1 cellular context compared by ENCODE assay signal in the genomic region with DNA sequence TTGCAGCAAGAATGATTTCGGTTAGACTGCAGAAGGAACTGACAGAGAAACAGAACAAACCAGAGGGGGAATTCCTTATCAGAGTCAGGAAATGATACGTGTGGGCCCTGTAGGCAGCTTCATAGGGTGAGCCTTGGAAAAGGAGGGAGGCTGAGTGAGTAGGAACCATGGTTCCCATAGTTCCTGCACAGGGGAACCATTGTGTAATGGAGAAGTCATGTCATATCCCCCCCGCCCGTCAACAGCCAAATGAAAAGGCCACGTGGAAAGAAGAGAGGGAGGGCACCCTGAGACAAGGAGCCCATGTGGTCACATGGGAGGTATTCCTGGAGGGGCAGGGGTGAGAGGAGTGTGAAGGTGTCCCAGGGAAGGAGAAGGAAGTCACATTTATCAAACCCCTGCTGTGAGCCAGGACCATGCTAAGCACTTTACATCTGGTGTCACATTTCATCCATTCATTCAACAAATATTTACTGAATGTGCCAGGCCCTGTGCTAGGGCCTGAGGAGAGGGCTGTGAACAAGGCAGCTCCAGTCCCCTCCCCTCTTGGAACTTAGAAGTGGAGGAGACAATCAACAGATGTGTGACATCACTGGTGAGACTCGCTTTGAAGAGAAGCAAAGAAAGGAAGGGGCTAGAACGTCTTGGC.
TF ChIP-seq lines count a peak whose summit lies in the region.

No MANE protein-coding gene starts in this region.

TF ChIP-seq in HEK293, 187 proteins besides CTCF, POLR2A, EP300 and RAD21 (continued from another document):
- TF ChIP-seq, protein P1, sequence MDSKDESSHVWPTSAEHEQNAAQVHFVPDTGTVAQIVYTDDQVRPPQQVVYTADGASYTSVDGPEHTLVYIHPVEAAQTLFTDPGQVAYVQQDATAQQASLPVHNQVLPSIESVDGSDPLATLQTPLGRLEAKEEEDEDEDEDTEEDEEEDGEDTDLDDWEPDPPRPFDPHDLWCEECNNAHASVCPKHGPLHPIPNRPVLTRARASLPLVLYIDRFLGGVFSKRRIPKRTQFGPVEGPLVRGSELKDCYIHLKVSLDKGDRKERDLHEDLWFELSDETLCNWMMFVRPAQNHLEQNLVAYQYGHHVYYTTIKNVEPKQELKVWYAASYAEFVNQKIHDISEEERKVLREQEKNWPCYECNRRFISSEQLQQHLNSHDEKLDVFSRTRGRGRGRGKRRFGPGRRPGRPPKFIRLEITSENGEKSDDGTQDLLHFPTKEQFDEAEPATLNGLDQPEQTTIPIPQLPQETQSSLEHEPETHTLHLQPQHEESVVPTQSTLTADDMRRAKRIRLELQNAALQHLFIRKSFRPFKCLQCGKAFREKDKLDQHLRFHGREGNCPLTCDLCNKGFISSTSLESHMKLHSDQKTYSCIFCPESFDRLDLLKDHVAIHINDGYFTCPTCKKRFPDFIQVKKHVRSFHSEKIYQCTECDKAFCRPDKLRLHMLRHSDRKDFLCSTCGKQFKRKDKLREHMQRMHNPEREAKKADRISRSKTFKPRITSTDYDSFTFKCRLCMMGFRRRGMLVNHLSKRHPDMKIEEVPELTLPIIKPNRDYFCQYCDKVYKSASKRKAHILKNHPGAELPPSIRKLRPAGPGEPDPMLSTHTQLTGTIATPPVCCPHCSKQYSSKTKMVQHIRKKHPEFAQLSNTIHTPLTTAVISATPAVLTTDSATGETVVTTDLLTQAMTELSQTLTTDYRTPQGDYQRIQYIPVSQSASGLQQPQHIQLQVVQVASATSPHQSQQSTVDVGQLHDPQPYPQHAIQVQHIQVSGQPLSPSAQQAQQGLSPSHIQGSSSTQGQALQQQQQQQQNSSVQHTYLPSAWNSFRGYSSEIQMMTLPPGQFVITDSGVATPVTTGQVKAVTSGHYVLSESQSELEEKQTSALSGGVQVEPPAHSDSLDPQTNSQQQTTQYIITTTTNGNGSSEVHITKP (tag by site-specific recombination; IDR thresholded peaks at IDR 0.05) = peak; percentile 99
- TF ChIP-seq, protein P2, sequence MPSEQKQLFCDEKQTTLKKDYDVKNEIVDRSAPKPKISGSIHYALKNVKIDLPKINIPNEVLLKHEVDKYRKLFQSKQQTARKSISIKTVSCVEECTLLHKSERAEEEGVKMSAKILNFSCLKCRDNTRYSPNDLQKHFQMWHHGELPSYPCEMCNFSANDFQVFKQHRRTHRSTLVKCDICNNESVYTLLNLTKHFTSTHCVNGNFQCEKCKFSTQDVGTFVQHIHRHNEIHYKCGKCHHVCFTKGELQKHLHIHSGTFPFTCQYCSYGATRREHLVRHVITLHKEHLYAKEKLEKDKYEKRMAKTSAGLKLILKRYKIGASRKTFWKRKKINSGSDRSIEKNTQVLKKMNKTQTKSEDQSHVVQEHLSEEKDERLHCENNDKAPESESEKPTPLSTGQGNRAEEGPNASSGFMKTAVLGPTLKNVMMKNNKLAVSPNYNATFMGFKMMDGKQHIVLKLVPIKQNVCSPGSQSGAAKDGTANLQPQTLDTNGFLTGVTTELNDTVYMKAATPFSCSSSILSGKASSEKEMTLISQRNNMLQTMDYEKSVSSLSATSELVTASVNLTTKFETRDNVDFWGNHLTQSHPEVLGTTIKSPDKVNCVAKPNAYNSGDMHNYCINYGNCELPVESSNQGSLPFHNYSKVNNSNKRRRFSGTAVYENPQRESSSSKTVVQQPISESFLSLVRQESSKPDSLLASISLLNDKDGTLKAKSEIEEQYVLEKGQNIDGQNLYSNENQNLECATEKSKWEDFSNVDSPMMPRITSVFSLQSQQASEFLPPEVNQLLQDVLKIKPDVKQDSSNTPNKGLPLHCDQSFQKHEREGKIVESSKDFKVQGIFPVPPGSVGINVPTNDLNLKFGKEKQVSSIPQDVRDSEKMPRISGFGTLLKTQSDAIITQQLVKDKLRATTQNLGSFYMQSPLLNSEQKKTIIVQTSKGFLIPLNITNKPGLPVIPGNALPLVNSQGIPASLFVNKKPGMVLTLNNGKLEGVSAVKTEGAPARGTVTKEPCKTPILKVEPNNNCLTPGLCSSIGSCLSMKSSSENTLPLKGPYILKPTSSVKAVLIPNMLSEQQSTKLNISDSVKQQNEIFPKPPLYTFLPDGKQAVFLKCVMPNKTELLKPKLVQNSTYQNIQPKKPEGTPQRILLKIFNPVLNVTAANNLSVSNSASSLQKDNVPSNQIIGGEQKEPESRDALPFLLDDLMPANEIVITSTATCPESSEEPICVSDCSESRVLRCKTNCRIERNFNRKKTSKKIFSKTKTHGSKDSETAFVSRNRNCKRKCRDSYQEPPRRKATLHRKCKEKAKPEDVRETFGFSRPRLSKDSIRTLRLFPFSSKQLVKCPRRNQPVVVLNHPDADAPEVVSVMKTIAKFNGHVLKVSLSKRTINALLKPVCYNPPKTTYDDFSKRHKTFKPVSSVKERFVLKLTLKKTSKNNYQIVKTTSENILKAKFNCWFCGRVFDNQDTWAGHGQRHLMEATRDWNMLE (tag by site-specific recombination; conservative IDR thresholded peaks at IDR 0.05; ENCODE audit: low read depth) = 0 out of 2 replicates have a peak, but pooled peaks have one; percentile 19
- TF ChIP-seq PRDM1 (tag by site-specific recombination; IDR thresholded peaks at IDR 0.05) (no peak), ZNF654 (tag by site-specific recombination; IDR thresholded peaks at IDR 0.05; ENCODE audit: low read depth) (no peak), GLIS1 (tag by site-specific recombination; IDR thresholded peaks at IDR 0.05) (peak; percentile 87), RBAK (tag by site-specific recombination; IDR thresholded peaks at IDR 0.05) (no peak), ZNF629 (tag by site-specific recombination; IDR thresholded peaks at IDR 0.05) (peak; percentile 87), ZNF324 (tag by site-specific recombination; IDR thresholded peaks at IDR 0.05) (0 out of 2 replicates have a peak, but pooled peaks have one; percentile 22), ZNF473 (tag by site-specific recombination; IDR thresholded peaks at IDR 0.05) (no peak), ZFP69B (tag by site-specific recombination; IDR thresholded peaks at IDR 0.05) (peak; percentile 51; the same call in 1 of the 2 replicates), ZNF311 (tag by site-specific recombination; IDR thresholded peaks at IDR 0.05; ENCODE audit: borderline replicate concordance) (no peak), ZNF335 (tag by site-specific recombination; conservative IDR thresholded peaks at IDR 0.05) (peak; percentile 66), SCRT2 (tag by site-specific recombination; IDR thresholded peaks at IDR 0.05) (peak; percentile 97), MZF1 (tag by site-specific recombination; IDR thresholded peaks at IDR 0.05; ENCODE audit: borderline replicate concordance) (no peak), SP7 (tag by site-specific recombination; IDR thresholded peaks at IDR 0.05) (peak; percentile 84), ZNF658 (tag by site-specific recombination; IDR thresholded peaks at IDR 0.05) (no peak), ZNF114 (tag by site-specific recombination; IDR thresholded peaks at IDR 0.05) (no peak), WT1 (tag by site-specific recombination; IDR thresholded peaks at IDR 0.05) (peak; percentile 80), TRIM28 (IDR thresholded peaks at IDR 0.05; ENCODE audit: borderline replicate concordance, low read length) (peak; percentile 87), ZNF426 (tag by site-specific recombination; IDR thresholded peaks at IDR 0.05) (no peak), IKZF3 (tag by site-specific recombination; IDR thresholded peaks at IDR 0.05) (peak; percentile 73; the same call in 1 of the 2 replicates), ZNF600 (tag by site-specific recombination; IDR thresholded peaks at IDR 0.05) (peak; percentile 72), ZNF292 (tag by site-specific recombination; IDR thresholded peaks at IDR 0.05; ENCODE audit: borderline replicate concordance, low read depth) (0 out of 2 replicates have a peak, but pooled peaks have one; percentile 3), SP2 (tag by site-specific recombination; IDR thresholded peaks at IDR 0.05) (peak; percentile 10; the same call in 1 of the 2 replicates), ZNF510 (tag by site-specific recombination; IDR thresholded peaks at IDR 0.05; ENCODE audit: insufficient replicate concordance) (no peak), ZBTB21 (tag by site-specific recombination; IDR thresholded peaks at IDR 0.05) (peak; percentile 62), SP3 (tag by site-specific recombination; IDR thresholded peaks at IDR 0.05) (peak; percentile 29; the same call in 1 of the 2 replicates), ZXDB (tag by site-specific recombination; IDR thresholded peaks at IDR 0.05) (0 out of 2 replicates have a peak, but pooled peaks have one; percentile 57), ZNF792 (tag by site-specific recombination; IDR thresholded peaks at IDR 0.05) (no peak), ZNF561 (tag by site-specific recombination; IDR thresholded peaks at IDR 0.05; ENCODE audit: borderline replicate concordance) (no peak)
- TF ChIP-seq, protein P3, sequence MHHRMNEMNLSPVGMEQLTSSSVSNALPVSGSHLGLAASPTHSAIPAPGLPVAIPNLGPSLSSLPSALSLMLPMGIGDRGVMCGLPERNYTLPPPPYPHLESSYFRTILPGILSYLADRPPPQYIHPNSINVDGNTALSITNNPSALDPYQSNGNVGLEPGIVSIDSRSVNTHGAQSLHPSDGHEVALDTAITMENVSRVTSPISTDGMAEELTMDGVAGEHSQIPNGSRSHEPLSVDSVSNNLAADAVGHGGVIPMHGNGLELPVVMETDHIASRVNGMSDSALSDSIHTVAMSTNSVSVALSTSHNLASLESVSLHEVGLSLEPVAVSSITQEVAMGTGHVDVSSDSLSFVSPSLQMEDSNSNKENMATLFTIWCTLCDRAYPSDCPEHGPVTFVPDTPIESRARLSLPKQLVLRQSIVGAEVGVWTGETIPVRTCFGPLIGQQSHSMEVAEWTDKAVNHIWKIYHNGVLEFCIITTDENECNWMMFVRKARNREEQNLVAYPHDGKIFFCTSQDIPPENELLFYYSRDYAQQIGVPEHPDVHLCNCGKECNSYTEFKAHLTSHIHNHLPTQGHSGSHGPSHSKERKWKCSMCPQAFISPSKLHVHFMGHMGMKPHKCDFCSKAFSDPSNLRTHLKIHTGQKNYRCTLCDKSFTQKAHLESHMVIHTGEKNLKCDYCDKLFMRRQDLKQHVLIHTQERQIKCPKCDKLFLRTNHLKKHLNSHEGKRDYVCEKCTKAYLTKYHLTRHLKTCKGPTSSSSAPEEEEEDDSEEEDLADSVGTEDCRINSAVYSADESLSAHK (tag by site-specific recombination; IDR thresholded peaks at IDR 0.05) = no peak
- TF ChIP-seq, protein P4, sequence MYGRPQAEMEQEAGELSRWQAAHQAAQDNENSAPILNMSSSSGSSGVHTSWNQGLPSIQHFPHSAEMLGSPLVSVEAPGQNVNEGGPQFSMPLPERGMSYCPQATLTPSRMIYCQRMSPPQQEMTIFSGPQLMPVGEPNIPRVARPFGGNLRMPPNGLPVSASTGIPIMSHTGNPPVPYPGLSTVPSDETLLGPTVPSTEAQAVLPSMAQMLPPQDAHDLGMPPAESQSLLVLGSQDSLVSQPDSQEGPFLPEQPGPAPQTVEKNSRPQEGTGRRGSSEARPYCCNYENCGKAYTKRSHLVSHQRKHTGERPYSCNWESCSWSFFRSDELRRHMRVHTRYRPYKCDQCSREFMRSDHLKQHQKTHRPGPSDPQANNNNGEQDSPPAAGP (tag by site-specific recombination; IDR thresholded peaks at IDR 0.05) = peak; percentile 84
TF ChIP-seq in HEK293: peak in this region for 42.
